In the genomic region with DNA sequence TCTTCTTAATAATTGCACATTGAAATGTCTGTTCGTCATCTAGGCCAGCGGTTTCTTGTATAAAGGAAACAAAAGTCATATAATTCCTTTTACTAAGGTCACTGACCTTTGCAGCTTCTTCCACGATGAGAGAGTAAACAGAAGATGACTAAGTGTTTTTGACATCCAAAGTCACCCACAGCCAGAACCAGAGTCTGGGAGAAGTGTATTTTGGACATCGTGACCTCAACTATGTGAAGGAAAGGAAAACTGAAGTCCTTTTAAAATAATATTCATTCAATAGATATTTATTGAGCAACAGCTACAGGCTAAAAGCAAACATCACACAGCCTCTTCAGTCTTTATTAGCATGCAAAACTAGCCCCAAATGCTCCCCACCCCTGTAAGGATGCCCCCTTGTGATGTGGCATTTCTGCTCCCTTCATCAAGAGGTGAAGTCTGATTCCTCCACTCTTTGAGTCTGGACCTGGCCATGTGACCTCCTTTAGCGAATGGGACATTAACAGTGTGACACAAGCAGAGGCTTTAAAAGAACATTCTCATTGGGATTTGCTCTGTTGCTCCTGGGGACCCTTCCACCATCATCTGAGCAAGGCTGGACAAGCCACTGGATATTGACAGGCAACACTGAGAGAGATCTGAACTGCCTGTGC, we compare ENCODE assay signal across 12 cellular contexts. TPM values are rescaled to one million over a fixed set of nuclear protein-coding genes. Genes with fewer than 3 reads are reported as not detected.
DNase-seq lines count a peak whose midpoint lies in the region; ATAC-seq and TF ChIP-seq lines count a peak whose summit lies in the region.
"Had no signal": no experiment of that assay in that cellular context is flagged by ENCODE, and none has a peak within 500 bp of the region (broad histone marks: within the 10 kb centered on the region; RNA-seq: fewer than 3 reads in every experiment).

No MANE protein-coding gene starts in this region.

- intact Hi-C loops in uterus (cut with DNase I; ENCODE audit: low total_unique reads), result no loop called here

- H3K9me3 Mint-ChIP-seq in chondrocyte (ENCODE audit: low read depth), result no peaks in the 10 kb centered on the region

- peak overlapping the region; percentile 89 for H3K27ac Mint-ChIP-seq in chondrocyte (ENCODE audit: unreplicated experiment)
- H3K27ac Mint-ChIP-seq: activated CD4-positive, alpha-beta T cell treated with anti-CD3 and anti-CD28 coated beads for 36 hours had no signal

- TF ChIP-seq CTCF in chondrocyte (IDR thresholded peaks at IDR 0.05) (peak; percentile 20), lung (IDR thresholded peaks at IDR 0.05; ENCODE audit: control extremely low read depth, extremely low read depth) (no peak), uterus (IDR thresholded peaks at IDR 0.05) (no peak)

- H3K4me1 ChIP-seq in lung (ENCODE audit: control insufficient read depth in 2 of 2, insufficient read depth in 2 of 2, low read length in 2 of 2), result peaks cover 0 to 4% of the 10 kb centered on the region in 2 donors
- H3K4me1 ChIP-seq in uterus, result peaks cover 0 to 5% of the 10 kb centered on the region in 2 donors

- H3K4me3 ChIP-seq in lung (no peak overlapping the region), uterus (no peak overlapping the region), H7 (ENCODE audit: insufficient read depth, low read depth, low read length) (no peak overlapping the region)

- H3K27me3 Mint-ChIP-seq in chondrocyte (ENCODE audit: low read depth), result no peaks in the 10 kb centered on the region

- H3K27me3 ChIP-seq in lung (ENCODE audit: control insufficient read depth, insufficient read depth) (no peaks in the 10 kb centered on the region), uterus (no peaks in the 10 kb centered on the region), H7 (ENCODE audit: control insufficient read depth, insufficient read depth, low read length) (no peaks in the 10 kb centered on the region; the same call in 1 of the 2 replicates)

- ATAC-seq in lung (ENCODE audit: insufficient read depth, low FRiP score), result peak; percentile 40
- ATAC-seq: activated CD4-positive, alpha-beta T cell treated with anti-CD3 and anti-CD28 coated beads for 36 hours had no signal

- TF ChIP-seq POLR2A in uterus (IDR thresholded peaks at IDR 0.05), result no peak

- peak overlapping the region in 1 of 2 donors; percentile 43 for H3K27ac ChIP-seq in lung (ENCODE audit: low read depth in 1 of 2, low read length in 1 of 2)
- H3K27ac ChIP-seq in uterus, result peak overlapping the region; percentile 43 to 65

- H3K36me3 ChIP-seq in lung (ENCODE audit: control insufficient read depth in 2 of 2, insufficient read depth in 2 of 2, low read length in 2 of 2), result no peaks in the 10 kb centered on the region
- no peaks in the 10 kb centered on the region for H3K36me3 ChIP-seq in uterus
- no peaks in the 10 kb centered on the region for H3K36me3 ChIP-seq in H7 (replicated peaks; ENCODE audit: control insufficient read depth, insufficient read depth, low read length)

- H3K36me3 Mint-ChIP-seq in chondrocyte (ENCODE audit: low read depth), result no peaks in the 10 kb centered on the region

- DNase-seq in HT1080 (ENCODE audit: low read depth), result peak; percentile 71
- no peak for DNase-seq in chondrocyte (ENCODE audit: low spot score)
- no peak for DNase-seq in lung (ENCODE audit: low spot score)
- peak in 1 of 2 donors; percentile 62 for DNase-seq in uterus
- DNase-seq in activated CD4-positive, alpha-beta T cell treated with anti-CD3 and anti-CD28 coated beads, Interleukin-2, amount 50 U/mL, for 48 hours, result no peak
- no peak for DNase-seq in H7
- DNase-seq in DMS 273 (lab: John Stamatoyannopoulos, UW; ENCODE audit: unreplicated experiment), result no peak
- DNase-seq: activated CD4-positive, alpha-beta T cell treated with anti-CD3 and anti-CD28 coated beads for 36 hours; activated naive CD4-positive, alpha-beta T cell treated with Interleukin-2 at 50 U/mL for 16 hours; KG1; SIG-M5; stimulated activated CD4-positive, alpha-beta T cell treated with anti-CD3 and anti-CD28 coated beads, Interleukin-2, amount 100 ng/mL, for 24 hours had no signal

- H3K4me1 Mint-ChIP-seq in chondrocyte (ENCODE audit: low read depth), result peaks cover 33% of the 10 kb centered on the region

- H3K9me3 ChIP-seq in lung (ENCODE audit: control insufficient read depth in 2 of 2, insufficient read depth in 1 of 2, low read length in 1 of 2), result peaks cover 0 to 1% of the 10 kb centered on the region in 2 donors
- H3K9me3 ChIP-seq in uterus, result no peaks in the 10 kb centered on the region

- no peak overlapping the region for H3K4me3 Mint-ChIP-seq in chondrocyte (ENCODE audit: unreplicated experiment)
- H3K4me3 Mint-ChIP-seq: activated CD4-positive, alpha-beta T cell treated with anti-CD3 and anti-CD28 coated beads for 36 hours had no signal

- 63 to 74% methylated on average over 5 of the region's 5 CpGs for WGBS in lung, 2 donors

RNA-seq across cellular contexts. Expression of a gene that starts 8.1 kb away (rescaled TPM):
- total RNA-seq in HT1080 (2014; rRNA removed; shearing (Covaris generic)), result 20.8 and 23.6 TPM in 2 replicates
- polyA plus RNA-seq in HT1080 (2015; cell fraction: cytosol; rRNA removed), result 23.7 and 24.8 TPM in 2 replicates
- 15.1 and 15.2 TPM in 2 replicates for polyA plus RNA-seq in HT1080 (2015; cell fraction: nucleus; rRNA removed)
- total RNA-seq in chondrocyte (98.3 to 152 TPM (median 147 TPM) in 3 replicates), lung (100 to 1,000 TPM; 113 to 163 TPM), uterus (100 to 1,000 TPM; 104 to 246 (median 155) TPM)
- polyA plus RNA-seq in lung, result 100 to 1,000 TPM in 1 of 2 donors, 10 to 100 TPM in 1; 78.1 to 168 TPM
- 5.5 and 8.4 TPM in 2 replicates for total RNA-seq in H7 (2014; rRNA removed; shearing (Covaris generic))
